12 cellular contexts compared by ENCODE assay signal in genomic region chrX:45322820-45323219, GRCh38.
A peak's percentile ranks its signal among the peaks of the same experiment; 100 is the strongest.
DNase-seq lines count a peak whose midpoint lies in the region; ATAC-seq and TF ChIP-seq lines count a peak whose summit lies in the region.
"Had no signal": no experiment of that assay in that cellular context is flagged by ENCODE, and none has a peak within 500 bp of the region (broad histone marks: within the 10 kb centered on the region; RNA-seq: fewer than 3 reads in every experiment).

No MANE protein-coding gene starts in this region.

- no peak overlapping the region for H2AFZ ChIP-seq in smooth muscle cell (ENCODE audit: low read depth)

- H3K4me2 ChIP-seq in smooth muscle cell: no peak overlapping the region

- TF ChIP-seq POLR2A in adrenal gland (IDR thresholded peaks at IDR 0.05): no peak

- H3K4me3 ChIP-seq in smooth muscle cell (no peak overlapping the region), adrenal gland (no peak overlapping the region)
- H3K4me3 ChIP-seq: skin epidermis had no signal

- H3K36me3 ChIP-seq in smooth muscle cell (ENCODE audit: low read depth) (no peaks in the 10 kb centered on the region), adrenal gland (replicated peaks in 1 of 2) (no peaks in the 10 kb centered on the region)

- H3K27ac ChIP-seq in smooth muscle cell (ENCODE audit: low read depth): peak overlapping the region; percentile 52
- no peak overlapping the region for H3K27ac ChIP-seq in adrenal gland
- H3K27ac ChIP-seq: 22Rv1, VCaP had no signal

- no peaks in the 10 kb centered on the region for H3K27me3 ChIP-seq in smooth muscle cell (ENCODE audit: low read depth)
- H3K27me3 ChIP-seq in adrenal gland: peaks cover 12% of the 10 kb centered on the region

- ATAC-seq in SK-N-SH treated with all-trans-retinoic acid at 6 μM for 48 hours: peak; percentile 75
- no peak for ATAC-seq in HG02884 (IDR thresholded peaks at IDR 0.05; ENCODE audit: unreplicated experiment)

- peaks cover 3% of the 10 kb centered on the region for H3K4me1 ChIP-seq in smooth muscle cell (ENCODE audit: low read depth)
- H3K4me1 ChIP-seq in adrenal gland (replicated peaks in 1 of 2): no peaks in the 10 kb centered on the region

- H3K9me3 ChIP-seq in smooth muscle cell (replicated peaks; ENCODE audit: low read depth) (no peaks in the 10 kb centered on the region), adrenal gland (replicated peaks in 1 of 3) (no peaks in the 10 kb centered on the region)

- H4K20me1 ChIP-seq in smooth muscle cell (ENCODE audit: low read depth): no peaks in the 10 kb centered on the region

- no peak overlapping the region for H3K9ac ChIP-seq in smooth muscle cell (ENCODE audit: low read depth)

- H3F3A ChIP-seq in smooth muscle cell (ENCODE audit: low read depth): no peaks in the 10 kb centered on the region

- TF ChIP-seq CTCF in smooth muscle cell (IDR thresholded peaks at IDR 0.05; ENCODE audit: borderline replicate concordance, insufficient read depth, poor library complexity, severe bottlenecking) (no peak), adrenal gland (IDR thresholded peaks at IDR 0.05) (no peak)

- intact Hi-C loops in adrenal gland (cut with DNase I): no loop called here

- DNase-seq in NCI-H82 (lab: John Stamatoyannopoulos, UW) (peak; percentile 0), NCI-H82 treated with DMSO at 0.1 percent for 48 hours (lab: John Stamatoyannopoulos, UW; ENCODE audit: unreplicated experiment) (no peak), fibroblast of peridontal ligament (ENCODE audit: extremely low read depth) (peak; percentile 54), smooth muscle cell (lab: John Stamatoyannopoulos, UW; ENCODE audit: unreplicated experiment) (no peak), cerebellar nuclear complex (lab: John Stamatoyannopoulos, UW) (no peak), adrenal gland (no peak)
- DNase-seq: activated gamma-delta T cell had no signal

- no peaks in the 10 kb centered on the region for H3K79me2 ChIP-seq in smooth muscle cell (ENCODE audit: low read depth)

TF ChIP-seq in SK-N-SH treated with all-trans-retinoic acid at 6 μM for 48 hours, 23 proteins besides CTCF, POLR2A, EP300 and RAD21:
- TF ChIP-seq CREB5 (CRISPR knock-in tag; IDR thresholded peaks at IDR 0.05; ENCODE audit: low read depth) (no peak), ISL1 (CRISPR knock-in tag; IDR thresholded peaks at IDR 0.05) (no peak), BACH2 (CRISPR knock-in tag; IDR thresholded peaks at IDR 0.05; ENCODE audit: borderline replicate concordance) (no peak), CSDC2 (CRISPR knock-in tag; IDR thresholded peaks at IDR 0.05) (no peak), ZC3H10 (CRISPR knock-in tag; IDR thresholded peaks at IDR 0.05) (no peak), GLIS3 (CRISPR knock-in tag; IDR thresholded peaks at IDR 0.05) (no peak), SNAI2 (CRISPR knock-in tag; IDR thresholded peaks at IDR 0.05) (no peak), ZNF565 (CRISPR knock-in tag; conservative IDR thresholded peaks at IDR 0.05; ENCODE audit: low read depth) (no peak)

Comparison
In these comparisons a context has a peak if more than half of its experiments do, and no peak if none do; other contexts are left out.
1. DNase-seq: peak in NCI-H82 (single experiment) and fibroblast of peridontal ligament (single experiment); none in NCI-H82 treated with DMSO at 0.1 percent for 48 hours (single experiment), smooth muscle cell (single experiment), cerebellar nuclear complex (0 of 2) and adrenal gland (0 of 7).